1 cellular context compared by ENCODE assay signal in the genomic region with DNA sequence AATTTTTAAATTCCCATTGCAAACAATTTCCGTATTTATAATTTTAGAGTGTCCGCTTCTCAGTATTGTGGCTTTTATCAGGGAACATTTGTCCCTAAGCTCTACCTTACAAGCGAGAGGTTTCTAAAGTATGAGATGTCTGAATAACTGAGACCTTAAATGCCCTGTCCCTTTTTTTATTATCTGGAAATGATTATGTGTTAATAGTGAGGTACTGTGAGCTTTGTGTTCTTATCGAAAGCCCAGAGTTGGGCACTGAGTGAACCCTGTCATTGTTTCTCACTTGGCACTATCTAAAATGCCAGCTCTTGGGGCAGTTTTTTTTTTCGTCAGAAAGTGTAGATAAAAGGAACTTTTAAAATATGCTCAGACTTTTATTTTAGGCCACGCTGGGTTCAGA.
TF ChIP-seq lines count a peak whose summit lies in the region.

No MANE protein-coding gene starts in this region.

TF ChIP-seq in HCT116, 20 proteins besides CTCF, POLR2A, EP300 and RAD21:
- TF ChIP-seq SRF (IDR thresholded peaks at IDR 0.05; ENCODE audit: low read depth) (no peak), CEBPB (IDR thresholded peaks at IDR 0.05; ENCODE audit: low read depth) (no peak), YY1 (IDR thresholded peaks at IDR 0.05; ENCODE audit: extremely low read depth, insufficient replicate concordance, low read depth, low read length) (no peak), CBX3 (IDR thresholded peaks at IDR 0.05; ENCODE audit: low read depth) (no peak), EGR1 (IDR thresholded peaks at IDR 0.05; ENCODE audit: low read depth) (no peak), SP1 (IDR thresholded peaks at IDR 0.05; ENCODE audit: low read depth) (no peak), POLR2AphosphoS5 (IDR thresholded peaks at IDR 0.05; ENCODE audit: low read depth, low read length) (no peak), SIN3A (IDR thresholded peaks at IDR 0.05; ENCODE audit: low read depth) (no peak), ZFX (IDR thresholded peaks at IDR 0.05) (no peak), ZNF274 (IDR thresholded peaks at IDR 0.05; ENCODE audit: low read depth, low read length) (no peak)
- TF ChIP-seq, protein P1, sequence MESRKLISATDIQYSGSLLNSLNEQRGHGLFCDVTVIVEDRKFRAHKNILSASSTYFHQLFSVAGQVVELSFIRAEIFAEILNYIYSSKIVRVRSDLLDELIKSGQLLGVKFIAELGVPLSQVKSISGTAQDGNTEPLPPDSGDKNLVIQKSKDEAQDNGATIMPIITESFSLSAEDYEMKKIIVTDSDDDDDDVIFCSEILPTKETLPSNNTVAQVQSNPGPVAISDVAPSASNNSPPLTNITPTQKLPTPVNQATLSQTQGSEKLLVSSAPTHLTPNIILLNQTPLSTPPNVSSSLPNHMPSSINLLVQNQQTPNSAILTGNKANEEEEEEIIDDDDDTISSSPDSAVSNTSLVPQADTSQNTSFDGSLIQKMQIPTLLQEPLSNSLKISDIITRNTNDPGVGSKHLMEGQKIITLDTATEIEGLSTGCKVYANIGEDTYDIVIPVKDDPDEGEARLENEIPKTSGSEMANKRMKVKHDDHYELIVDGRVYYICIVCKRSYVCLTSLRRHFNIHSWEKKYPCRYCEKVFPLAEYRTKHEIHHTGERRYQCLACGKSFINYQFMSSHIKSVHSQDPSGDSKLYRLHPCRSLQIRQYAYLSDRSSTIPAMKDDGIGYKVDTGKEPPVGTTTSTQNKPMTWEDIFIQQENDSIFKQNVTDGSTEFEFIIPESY (IDR thresholded peaks at IDR 0.05; ENCODE audit: extremely low read depth, insufficient replicate concordance, low read length) = no peak
- TF ChIP-seq, protein P2, sequence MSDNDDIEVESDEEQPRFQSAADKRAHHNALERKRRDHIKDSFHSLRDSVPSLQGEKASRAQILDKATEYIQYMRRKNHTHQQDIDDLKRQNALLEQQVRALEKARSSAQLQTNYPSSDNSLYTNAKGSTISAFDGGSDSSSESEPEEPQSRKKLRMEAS (IDR thresholded peaks at IDR 0.05) = no peak
- TF ChIP-seq, protein P3, sequence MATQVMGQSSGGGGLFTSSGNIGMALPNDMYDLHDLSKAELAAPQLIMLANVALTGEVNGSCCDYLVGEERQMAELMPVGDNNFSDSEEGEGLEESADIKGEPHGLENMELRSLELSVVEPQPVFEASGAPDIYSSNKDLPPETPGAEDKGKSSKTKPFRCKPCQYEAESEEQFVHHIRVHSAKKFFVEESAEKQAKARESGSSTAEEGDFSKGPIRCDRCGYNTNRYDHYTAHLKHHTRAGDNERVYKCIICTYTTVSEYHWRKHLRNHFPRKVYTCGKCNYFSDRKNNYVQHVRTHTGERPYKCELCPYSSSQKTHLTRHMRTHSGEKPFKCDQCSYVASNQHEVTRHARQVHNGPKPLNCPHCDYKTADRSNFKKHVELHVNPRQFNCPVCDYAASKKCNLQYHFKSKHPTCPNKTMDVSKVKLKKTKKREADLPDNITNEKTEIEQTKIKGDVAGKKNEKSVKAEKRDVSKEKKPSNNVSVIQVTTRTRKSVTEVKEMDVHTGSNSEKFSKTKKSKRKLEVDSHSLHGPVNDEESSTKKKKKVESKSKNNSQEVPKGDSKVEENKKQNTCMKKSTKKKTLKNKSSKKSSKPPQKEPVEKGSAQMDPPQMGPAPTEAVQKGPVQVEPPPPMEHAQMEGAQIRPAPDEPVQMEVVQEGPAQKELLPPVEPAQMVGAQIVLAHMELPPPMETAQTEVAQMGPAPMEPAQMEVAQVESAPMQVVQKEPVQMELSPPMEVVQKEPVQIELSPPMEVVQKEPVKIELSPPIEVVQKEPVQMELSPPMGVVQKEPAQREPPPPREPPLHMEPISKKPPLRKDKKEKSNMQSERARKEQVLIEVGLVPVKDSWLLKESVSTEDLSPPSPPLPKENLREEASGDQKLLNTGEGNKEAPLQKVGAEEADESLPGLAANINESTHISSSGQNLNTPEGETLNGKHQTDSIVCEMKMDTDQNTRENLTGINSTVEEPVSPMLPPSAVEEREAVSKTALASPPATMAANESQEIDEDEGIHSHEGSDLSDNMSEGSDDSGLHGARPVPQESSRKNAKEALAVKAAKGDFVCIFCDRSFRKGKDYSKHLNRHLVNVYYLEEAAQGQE (IDR thresholded peaks at IDR 0.05; ENCODE audit: low read depth) = no peak
